In genomic region chr3:66472313-66473134, GRCh38 we compare ENCODE assay signal across 1 cellular context.
TF ChIP-seq lines count a peak whose summit lies in the region.

No MANE protein-coding gene starts in this region.

TF ChIP-seq in GM12878, 131 proteins besides CTCF, POLR2A, EP300 and RAD21 (continued from another document):
- TF ChIP-seq RCOR1 (conservative IDR thresholded peaks at IDR 0.05; ENCODE audit: low read depth, low read length) (no peak), SUZ12 (IDR thresholded peaks at IDR 0.05; ENCODE audit: unreplicated experiment) (no peak), NFIC (IDR thresholded peaks at IDR 0.05; ENCODE audit: low read depth, low read length) (peak; percentile 97), PAX8 (IDR thresholded peaks at IDR 0.05) (no peak), BCL11A (IDR thresholded peaks at IDR 0.05; ENCODE audit: low read depth, low read length) (peak; percentile 76), ZNF207 (IDR thresholded peaks at IDR 0.05; ENCODE audit: borderline replicate concordance) (no peak), YY1 (IDR thresholded peaks at IDR 0.05; ENCODE audit: low read depth, low read length) (peak; percentile 54; the same call in 1 of the 2 replicates), POU2F2 (IDR thresholded peaks at IDR 0.05; ENCODE audit: borderline replicate concordance, low read depth, low read length) (peak; percentile 39; the same call in 1 of the 3 replicates), ASH2L (IDR thresholded peaks at IDR 0.05; ENCODE audit: borderline replicate concordance, low read depth) (peak; percentile 81; the same call in 1 of the 2 replicates), RBBP5 (conservative IDR thresholded peaks at IDR 0.05) (peak; percentile 68; the same call in 1 of the 2 replicates), ZZZ3 (IDR thresholded peaks at IDR 0.05; ENCODE audit: control insufficient read depth, insufficient read length, low read depth) (no peak), ATF7 (IDR thresholded peaks at IDR 0.05; ENCODE audit: low read depth) (peak; percentile 63), ZNF24 (IDR thresholded peaks at IDR 0.05) (0 out of 2 replicates have a peak, but pooled peaks have one; percentile 61), MYB (IDR thresholded peaks at IDR 0.05; ENCODE audit: borderline replicate concordance, low read depth, low read length) (no peak), HDAC2 (IDR thresholded peaks at IDR 0.05) (no peak), POLR2AphosphoS5 (IDR thresholded peaks at IDR 0.05; ENCODE audit: low read length) (no peak), DPF2 (IDR thresholded peaks at IDR 0.05) (peak; percentile 86), SREBF1 (IDR thresholded peaks at IDR 0.05; ENCODE audit: low read length) (peak; percentile 37; the same call in 1 of the 2 replicates), BCL3 (IDR thresholded peaks at IDR 0.05; ENCODE audit: borderline replicate concordance, insufficient read depth, low read depth, low read length, poor library complexity, severe bottlenecking) (peak; percentile 51), RELB (IDR thresholded peaks at IDR 0.05; ENCODE audit: low read depth) (peak; percentile 92), SIX5 (IDR thresholded peaks at IDR 0.05; ENCODE audit: low read depth, low read length, severe bottlenecking) (no peak), ESRRA (IDR thresholded peaks at IDR 0.05; ENCODE audit: low read length) (no peak), RB1 (IDR thresholded peaks at IDR 0.05; ENCODE audit: borderline replicate concordance) (no peak), CEBPB (IDR thresholded peaks at IDR 0.05; ENCODE audit: borderline replicate concordance in 1 of 2, low read depth in 2 of 2, low read length in 2 of 2) (peak; percentile 21 to 69; a peak in 3 of 4 replicates), JUND (IDR thresholded peaks at IDR 0.05; ENCODE audit: low read depth, low read length) (0 out of 2 replicates have a peak, but pooled peaks have one; percentile 34), JUNB (IDR thresholded peaks at IDR 0.05) (peak; percentile 93), RELA (IDR thresholded peaks at IDR 0.05; ENCODE audit: borderline replicate concordance, partially characterized antibody) (peak; percentile 62), STAT1 (conservative IDR thresholded peaks at IDR 0.05) (no peak), ZNF217 (IDR thresholded peaks at IDR 0.05) (peak; percentile 96), SMAD1 (IDR thresholded peaks at IDR 0.05; ENCODE audit: low read depth, partially characterized antibody) (no peak), MTA3 (IDR thresholded peaks at IDR 0.05; ENCODE audit: borderline replicate concordance, low read length) (peak; percentile 92), TBL1XR1 (IDR thresholded peaks at IDR 0.05; ENCODE audit: low read depth, low read length) (0 out of 2 replicates have a peak, but pooled peaks have one; percentile 6), LARP7 (IDR thresholded peaks at IDR 0.05) (no peak), CHD2 (IDR thresholded peaks at IDR 0.05; ENCODE audit: borderline replicate concordance, low read depth, low read length) (0 out of 2 replicates have a peak, but pooled peaks have one; percentile 30), TAF1 (IDR thresholded peaks at IDR 0.05; ENCODE audit: borderline replicate concordance, low read depth, low read length) (no peak), ZBTB11 (CRISPR knock-in tag; IDR thresholded peaks at IDR 0.05) (no peak), CREB1 (IDR thresholded peaks at IDR 0.05; ENCODE audit: low read depth) (peak; percentile 62), FOXM1 (IDR thresholded peaks at IDR 0.05; ENCODE audit: low read depth, low read length) (peak; percentile 93), TCF3 (IDR thresholded peaks at IDR 0.05; ENCODE audit: borderline replicate concordance, insufficient read depth, low read depth, low read length) (0 out of 2 replicates have a peak, but pooled peaks have one; percentile 15), TCF7 (IDR thresholded peaks at IDR 0.05; ENCODE audit: borderline replicate concordance) (peak; percentile 51), SPI1 (IDR thresholded peaks at IDR 0.05; ENCODE audit: borderline replicate concordance, insufficient read depth, low read depth, low read length) (no peak), BRCA1 (IDR thresholded peaks at IDR 0.05; ENCODE audit: low read depth, low read length) (no peak), EED (IDR thresholded peaks at IDR 0.05; ENCODE audit: low read depth) (peak; percentile 90)
- TF ChIP-seq, protein P1, sequence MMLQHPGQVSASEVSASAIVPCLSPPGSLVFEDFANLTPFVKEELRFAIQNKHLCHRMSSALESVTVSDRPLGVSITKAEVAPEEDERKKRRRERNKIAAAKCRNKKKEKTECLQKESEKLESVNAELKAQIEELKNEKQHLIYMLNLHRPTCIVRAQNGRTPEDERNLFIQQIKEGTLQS (IDR thresholded peaks at IDR 0.05; ENCODE audit: borderline replicate concordance, extremely low read depth, low read depth, low read length) = no peak
- TF ChIP-seq, protein P2, sequence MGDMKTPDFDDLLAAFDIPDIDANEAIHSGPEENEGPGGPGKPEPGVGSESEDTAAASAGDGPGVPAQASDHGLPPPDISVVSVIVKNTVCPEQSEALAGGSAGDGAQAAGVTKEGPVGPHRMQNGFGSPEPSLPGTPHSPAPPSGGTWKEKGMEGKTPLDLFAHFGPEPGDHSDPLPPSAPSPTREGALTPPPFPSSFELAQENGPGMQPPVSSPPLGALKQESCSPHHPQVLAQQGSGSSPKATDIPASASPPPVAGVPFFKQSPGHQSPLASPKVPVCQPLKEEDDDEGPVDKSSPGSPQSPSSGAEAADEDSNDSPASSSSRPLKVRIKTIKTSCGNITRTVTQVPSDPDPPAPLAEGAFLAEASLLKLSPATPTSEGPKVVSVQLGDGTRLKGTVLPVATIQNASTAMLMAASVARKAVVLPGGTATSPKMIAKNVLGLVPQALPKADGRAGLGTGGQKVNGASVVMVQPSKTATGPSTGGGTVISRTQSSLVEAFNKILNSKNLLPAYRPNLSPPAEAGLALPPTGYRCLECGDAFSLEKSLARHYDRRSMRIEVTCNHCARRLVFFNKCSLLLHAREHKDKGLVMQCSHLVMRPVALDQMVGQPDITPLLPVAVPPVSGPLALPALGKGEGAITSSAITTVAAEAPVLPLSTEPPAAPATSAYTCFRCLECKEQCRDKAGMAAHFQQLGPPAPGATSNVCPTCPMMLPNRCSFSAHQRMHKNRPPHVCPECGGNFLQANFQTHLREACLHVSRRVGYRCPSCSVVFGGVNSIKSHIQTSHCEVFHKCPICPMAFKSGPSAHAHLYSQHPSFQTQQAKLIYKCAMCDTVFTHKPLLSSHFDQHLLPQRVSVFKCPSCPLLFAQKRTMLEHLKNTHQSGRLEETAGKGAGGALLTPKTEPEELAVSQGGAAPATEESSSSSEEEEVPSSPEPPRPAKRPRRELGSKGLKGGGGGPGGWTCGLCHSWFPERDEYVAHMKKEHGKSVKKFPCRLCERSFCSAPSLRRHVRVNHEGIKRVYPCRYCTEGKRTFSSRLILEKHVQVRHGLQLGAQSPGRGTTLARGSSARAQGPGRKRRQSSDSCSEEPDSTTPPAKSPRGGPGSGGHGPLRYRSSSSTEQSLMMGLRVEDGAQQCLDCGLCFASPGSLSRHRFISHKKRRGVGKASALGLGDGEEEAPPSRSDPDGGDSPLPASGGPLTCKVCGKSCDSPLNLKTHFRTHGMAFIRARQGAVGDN (IDR thresholded peaks at IDR 0.05) = no peak
- TF ChIP-seq, protein P3, sequence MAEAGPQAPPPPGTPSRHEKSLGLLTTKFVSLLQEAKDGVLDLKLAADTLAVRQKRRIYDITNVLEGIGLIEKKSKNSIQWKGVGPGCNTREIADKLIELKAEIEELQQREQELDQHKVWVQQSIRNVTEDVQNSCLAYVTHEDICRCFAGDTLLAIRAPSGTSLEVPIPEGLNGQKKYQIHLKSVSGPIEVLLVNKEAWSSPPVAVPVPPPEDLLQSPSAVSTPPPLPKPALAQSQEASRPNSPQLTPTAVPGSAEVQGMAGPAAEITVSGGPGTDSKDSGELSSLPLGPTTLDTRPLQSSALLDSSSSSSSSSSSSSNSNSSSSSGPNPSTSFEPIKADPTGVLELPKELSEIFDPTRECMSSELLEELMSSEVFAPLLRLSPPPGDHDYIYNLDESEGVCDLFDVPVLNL (IDR thresholded peaks at IDR 0.05; ENCODE audit: low read depth, low read length) = no peak
- TF ChIP-seq, protein P4, sequence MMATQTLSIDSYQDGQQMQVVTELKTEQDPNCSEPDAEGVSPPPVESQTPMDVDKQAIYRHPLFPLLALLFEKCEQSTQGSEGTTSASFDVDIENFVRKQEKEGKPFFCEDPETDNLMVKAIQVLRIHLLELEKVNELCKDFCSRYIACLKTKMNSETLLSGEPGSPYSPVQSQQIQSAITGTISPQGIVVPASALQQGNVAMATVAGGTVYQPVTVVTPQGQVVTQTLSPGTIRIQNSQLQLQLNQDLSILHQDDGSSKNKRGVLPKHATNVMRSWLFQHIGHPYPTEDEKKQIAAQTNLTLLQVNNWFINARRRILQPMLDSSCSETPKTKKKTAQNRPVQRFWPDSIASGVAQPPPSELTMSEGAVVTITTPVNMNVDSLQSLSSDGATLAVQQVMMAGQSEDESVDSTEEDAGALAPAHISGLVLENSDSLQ (IDR thresholded peaks at IDR 0.05) = no peak
- TF ChIP-seq, protein P5, sequence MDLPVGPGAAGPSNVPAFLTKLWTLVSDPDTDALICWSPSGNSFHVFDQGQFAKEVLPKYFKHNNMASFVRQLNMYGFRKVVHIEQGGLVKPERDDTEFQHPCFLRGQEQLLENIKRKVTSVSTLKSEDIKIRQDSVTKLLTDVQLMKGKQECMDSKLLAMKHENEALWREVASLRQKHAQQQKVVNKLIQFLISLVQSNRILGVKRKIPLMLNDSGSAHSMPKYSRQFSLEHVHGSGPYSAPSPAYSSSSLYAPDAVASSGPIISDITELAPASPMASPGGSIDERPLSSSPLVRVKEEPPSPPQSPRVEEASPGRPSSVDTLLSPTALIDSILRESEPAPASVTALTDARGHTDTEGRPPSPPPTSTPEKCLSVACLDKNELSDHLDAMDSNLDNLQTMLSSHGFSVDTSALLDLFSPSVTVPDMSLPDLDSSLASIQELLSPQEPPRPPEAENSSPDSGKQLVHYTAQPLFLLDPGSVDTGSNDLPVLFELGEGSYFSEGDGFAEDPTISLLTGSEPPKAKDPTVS (IDR thresholded peaks at IDR 0.05; ENCODE audit: low read depth, low read length) = no peak
- TF ChIP-seq, protein P6, sequence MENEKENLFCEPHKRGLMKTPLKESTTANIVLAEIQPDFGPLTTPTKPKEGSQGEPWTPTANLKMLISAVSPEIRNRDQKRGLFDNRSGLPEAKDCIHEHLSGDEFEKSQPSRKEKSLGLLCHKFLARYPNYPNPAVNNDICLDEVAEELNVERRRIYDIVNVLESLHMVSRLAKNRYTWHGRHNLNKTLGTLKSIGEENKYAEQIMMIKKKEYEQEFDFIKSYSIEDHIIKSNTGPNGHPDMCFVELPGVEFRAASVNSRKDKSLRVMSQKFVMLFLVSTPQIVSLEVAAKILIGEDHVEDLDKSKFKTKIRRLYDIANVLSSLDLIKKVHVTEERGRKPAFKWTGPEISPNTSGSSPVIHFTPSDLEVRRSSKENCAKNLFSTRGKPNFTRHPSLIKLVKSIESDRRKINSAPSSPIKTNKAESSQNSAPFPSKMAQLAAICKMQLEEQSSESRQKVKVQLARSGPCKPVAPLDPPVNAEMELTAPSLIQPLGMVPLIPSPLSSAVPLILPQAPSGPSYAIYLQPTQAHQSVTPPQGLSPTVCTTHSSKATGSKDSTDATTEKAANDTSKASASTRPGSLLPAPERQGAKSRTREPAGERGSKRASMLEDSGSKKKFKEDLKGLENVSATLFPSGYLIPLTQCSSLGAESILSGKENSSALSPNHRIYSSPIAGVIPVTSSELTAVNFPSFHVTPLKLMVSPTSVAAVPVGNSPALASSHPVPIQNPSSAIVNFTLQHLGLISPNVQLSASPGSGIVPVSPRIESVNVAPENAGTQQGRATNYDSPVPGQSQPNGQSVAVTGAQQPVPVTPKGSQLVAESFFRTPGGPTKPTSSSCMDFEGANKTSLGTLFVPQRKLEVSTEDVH (IDR thresholded peaks at IDR 0.05; ENCODE audit: low read depth, partially characterized antibody) = no peak
